ENCODE assay signal across 15 cellular contexts in genomic region chr19:36668646-36669045, GRCh38. TPM values are rescaled to one million over a fixed set of nuclear protein-coding genes. Genes with fewer than 3 reads are reported as not detected.
A peak's percentile ranks its signal among the peaks of the same experiment; 100 is the strongest.
DNase-seq lines count a peak whose midpoint lies in the region; ATAC-seq and TF ChIP-seq lines count a peak whose summit lies in the region.
"Had no signal": no experiment of that assay in that cellular context is flagged by ENCODE, and none has a peak within 500 bp of the region (broad histone marks: within the 10 kb centered on the region; RNA-seq: fewer than 3 reads in every experiment).

No MANE protein-coding gene starts in this region.

- peaks cover 40% of the 10 kb centered on the region for H3K36me3 Mint-ChIP-seq in T-helper 2 cell treated with Interferon-gamma antibody and Interleukin-4, amounts not matched to agents 5 μg/mL and 100 μg/mL, for 36 hours (ENCODE audit: low read depth)
- peaks cover 17% of the 10 kb centered on the region for H3K36me3 Mint-ChIP-seq in central memory CD8-positive, alpha-beta T cell (ENCODE audit: insufficient read depth)
- peaks cover 50% of the 10 kb centered on the region for H3K36me3 Mint-ChIP-seq in neural progenitor cell

- H3K4me1 ChIP-seq in HUES6 (ENCODE audit: control insufficient read depth, insufficient read depth, low read length): no peaks in the 10 kb centered on the region
- peaks cover 6% of the 10 kb centered on the region for H3K4me1 ChIP-seq in neural progenitor cell

- H3K9ac ChIP-seq in HUES6 (ENCODE audit: low read length) (no peak overlapping the region), neural progenitor cell (no peak overlapping the region)

- ATAC-seq in central memory CD8-positive, alpha-beta T cell (replicated peaks; ENCODE audit: extremely low read depth, poor library complexity, severe bottlenecking): no peak
- ATAC-seq: left cardiac atrium had no signal

- peaks cover 4% of the 10 kb centered on the region for H3F3A ChIP-seq in neural progenitor cell (ENCODE audit: low read depth)

- peaks cover 20% of the 10 kb centered on the region; the same call in 1 of the 2 replicates for H3K9me3 ChIP-seq in HUES6 (ENCODE audit: control insufficient read depth, insufficient read depth, low read depth, low read length)
- no peaks in the 10 kb centered on the region for H3K9me3 ChIP-seq in neural progenitor cell (ENCODE audit: low read depth)
- H3K9me3 ChIP-seq in WERI-Rb-1 (ENCODE audit: severe bottlenecking): no peaks in the 10 kb centered on the region

- no peaks in the 10 kb centered on the region for H3K27me3 ChIP-seq in HUES6 (ENCODE audit: control insufficient read depth, insufficient read depth, low read length)
- H3K27me3 ChIP-seq in neural progenitor cell: no peaks in the 10 kb centered on the region
- no peaks in the 10 kb centered on the region for H3K27me3 ChIP-seq in WERI-Rb-1 (ENCODE audit: insufficient read depth, low read depth, severe bottlenecking)

- H2AFZ ChIP-seq in neural progenitor cell (replicated peaks): no peak overlapping the region

- peaks cover 13% of the 10 kb centered on the region; the same call in 1 of the 2 replicates for H3K36me3 ChIP-seq in HUES6 (ENCODE audit: control insufficient read depth, insufficient read depth, low read length)
- peaks cover 8% of the 10 kb centered on the region for H3K36me3 ChIP-seq in neural progenitor cell
- H3K36me3 ChIP-seq in WERI-Rb-1: peaks cover 13% of the 10 kb centered on the region
- H3K36me3 ChIP-seq: neutrophil had no signal

- no peaks in the 10 kb centered on the region for H4K20me1 ChIP-seq in neural progenitor cell (ENCODE audit: low read depth)

- H3K4me2 ChIP-seq in neural progenitor cell: peak overlapping the region; percentile 55

- H3K4me3 Mint-ChIP-seq in T-helper 2 cell treated with Interferon-gamma antibody and Interleukin-4, amounts not matched to agents 5 μg/mL and 100 μg/mL, for 36 hours: peak overlapping the region; percentile 27
- H3K4me3 Mint-ChIP-seq in central memory CD8-positive, alpha-beta T cell: peak overlapping the region; percentile 96
- H3K4me3 Mint-ChIP-seq in neural progenitor cell: peak overlapping the region; percentile 59

- no peak for DNase-seq in T-helper 2 cell treated with Interferon-gamma antibody and Interleukin-4, amounts not matched to agents 5 μg/mL and 100 μg/mL, for 36 hours (ENCODE audit: low spot score)
- DNase-seq in T-helper 2 cell (no peak), neural progenitor cell (ENCODE audit: low spot score) (no peak), WERI-Rb-1 (no peak), A172 (ENCODE audit: low spot score) (no peak), hepatic stellate cell (ENCODE audit: low spot score) (no peak)
- no peak for DNase-seq in central memory CD8-positive, alpha-beta T cell (ENCODE audit: low spot score in 2 of 2)
- DNase-seq: KG1, left cardiac atrium, NCI-H146, NCI-H69, RPMI8226 had no signal

- peaks cover 74% of the 10 kb centered on the region for H3K79me2 ChIP-seq in neural progenitor cell (ENCODE audit: low read depth)

- H3K27ac ChIP-seq in HUES6 (ENCODE audit: low read depth, low read length): no peak overlapping the region
- H3K27ac ChIP-seq in neural progenitor cell: no peak overlapping the region
- H3K27ac ChIP-seq in WERI-Rb-1: no peak overlapping the region
- H3K27ac ChIP-seq: neutrophil, skin epidermis had no signal

- peaks cover 18% of the 10 kb centered on the region for H3K4me1 Mint-ChIP-seq in T-helper 2 cell treated with Interferon-gamma antibody and Interleukin-4, amounts not matched to agents 5 μg/mL and 100 μg/mL, for 36 hours (ENCODE audit: low read depth)
- H3K4me1 Mint-ChIP-seq in central memory CD8-positive, alpha-beta T cell: peaks cover 43% of the 10 kb centered on the region
- peaks cover 10% of the 10 kb centered on the region for H3K4me1 Mint-ChIP-seq in neural progenitor cell

- peaks cover 74% of the 10 kb centered on the region for H3K9me3 Mint-ChIP-seq in T-helper 2 cell treated with Interferon-gamma antibody and Interleukin-4, amounts not matched to agents 5 μg/mL and 100 μg/mL, for 36 hours
- no peaks in the 10 kb centered on the region for H3K9me3 Mint-ChIP-seq in central memory CD8-positive, alpha-beta T cell
- H3K9me3 Mint-ChIP-seq in neural progenitor cell: peaks cover 77% of the 10 kb centered on the region

- no peak for TF ChIP-seq CTCF in neural progenitor cell (IDR thresholded peaks at IDR 0.05)
- no peak for TF ChIP-seq CTCF in WERI-Rb-1 (IDR thresholded peaks at IDR 0.05; ENCODE audit: low read depth, low read length)

- no peak overlapping the region for H3K27ac Mint-ChIP-seq in T-helper 2 cell treated with Interferon-gamma antibody and Interleukin-4, amounts not matched to agents 5 μg/mL and 100 μg/mL, for 36 hours
- H3K27ac Mint-ChIP-seq in central memory CD8-positive, alpha-beta T cell (ENCODE audit: low read depth): peak overlapping the region; percentile 5
- H3K27ac Mint-ChIP-seq in neural progenitor cell: no peak overlapping the region

- no peaks in the 10 kb centered on the region for H3K27me3 Mint-ChIP-seq in T-helper 2 cell treated with Interferon-gamma antibody and Interleukin-4, amounts not matched to agents 5 μg/mL and 100 μg/mL, for 36 hours (ENCODE audit: low read depth)
- H3K27me3 Mint-ChIP-seq in central memory CD8-positive, alpha-beta T cell: no peaks in the 10 kb centered on the region
- H3K27me3 Mint-ChIP-seq in neural progenitor cell (ENCODE audit: insufficient read depth, low read depth): peaks cover 10% of the 10 kb centered on the region

- H3K4me3 ChIP-seq in HUES6 (ENCODE audit: low read depth, low read length): peak overlapping the region; percentile 22; the same call in 1 of the 2 replicates
- peak overlapping the region; percentile 97 for H3K4me3 ChIP-seq in neural progenitor cell
- H3K4me3 ChIP-seq in WERI-Rb-1 (ENCODE audit: low read depth, low read length): no peak overlapping the region
- H3K4me3 ChIP-seq: skin epidermis had no signal

RNA-seq across cellular contexts. Expression of gene ZNF461, which starts 2.0 kb away (rescaled TPM):
- total RNA-seq in neural progenitor cell (ENCODE audit: low replicate concordance): 13.6 and 13.8 TPM in 2 replicates
- 13.4 and 14.6 TPM in 2 replicates for total RNA-seq in A172 (2014; rRNA removed; shearing (Covaris generic))

RNA-seq across cellular contexts. Expression of gene ZNF567, which starts 18.8 kb away (rescaled TPM):
- total RNA-seq in neural progenitor cell (ENCODE audit: low replicate concordance): 26.9 and 27.7 TPM in 2 replicates
- total RNA-seq in A172 (2014; rRNA removed; shearing (Covaris generic)): 7.7 and 9.3 TPM in 2 replicates

Comparison
In these comparisons a context has a peak if more than half of its experiments do, and no peak if none do; other contexts are left out.
1. H3K4me3 Mint-ChIP-seq: peak in every context shown above with its lines; median percentile 96 in central memory CD8-positive, alpha-beta T cell; 59 in neural progenitor cell; 27 in T-helper 2 cell treated with Interferon-gamma antibody and Interleukin-4, amounts not matched to agents 5 μg/mL and 100 μg/mL, for 36 hours.